In the genomic region with DNA sequence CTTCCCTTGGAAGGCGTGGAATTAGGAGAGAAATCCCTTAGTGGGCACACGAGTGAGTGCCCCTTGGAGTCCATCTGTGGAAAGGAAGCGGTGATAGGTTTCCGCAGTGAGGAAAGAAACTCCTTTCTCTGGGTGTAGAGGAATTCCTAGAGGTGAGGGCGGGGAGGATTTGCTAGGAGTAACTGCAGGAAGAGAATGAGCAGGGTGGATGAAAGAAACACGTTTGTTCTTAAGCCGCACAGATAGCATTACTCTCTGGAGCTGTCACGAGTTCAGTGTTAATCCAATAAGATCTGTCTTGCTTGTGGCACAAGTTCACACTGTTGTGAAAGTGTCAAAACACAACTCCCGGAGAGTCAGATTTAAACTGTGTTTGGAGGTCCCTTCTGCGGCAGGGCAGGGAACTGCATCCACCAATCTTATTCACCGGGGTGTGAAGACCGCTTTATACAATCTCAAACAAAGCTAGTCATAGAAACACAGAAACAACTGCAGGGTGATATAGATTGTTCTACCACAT, we compare ENCODE assay signal across 1 cellular context.
TF ChIP-seq lines count a peak whose summit lies in the region.

No MANE protein-coding gene starts in this region.

TF ChIP-seq in IMR-90, 13 proteins besides CTCF, POLR2A, EP300 and RAD21 (continued from another document):
- TF ChIP-seq NFE2L2 (IDR thresholded peaks at IDR 0.05; ENCODE audit: low read depth, low read length) (no peak), BHLHE40 (IDR thresholded peaks at IDR 0.05; ENCODE audit: low read depth, low read length) (no peak), SMC3 (IDR thresholded peaks at IDR 0.05; ENCODE audit: low read depth, low read length) (no peak), CHD1 (IDR thresholded peaks at IDR 0.05; ENCODE audit: low read depth, low read length) (no peak)
